In the genomic region with DNA sequence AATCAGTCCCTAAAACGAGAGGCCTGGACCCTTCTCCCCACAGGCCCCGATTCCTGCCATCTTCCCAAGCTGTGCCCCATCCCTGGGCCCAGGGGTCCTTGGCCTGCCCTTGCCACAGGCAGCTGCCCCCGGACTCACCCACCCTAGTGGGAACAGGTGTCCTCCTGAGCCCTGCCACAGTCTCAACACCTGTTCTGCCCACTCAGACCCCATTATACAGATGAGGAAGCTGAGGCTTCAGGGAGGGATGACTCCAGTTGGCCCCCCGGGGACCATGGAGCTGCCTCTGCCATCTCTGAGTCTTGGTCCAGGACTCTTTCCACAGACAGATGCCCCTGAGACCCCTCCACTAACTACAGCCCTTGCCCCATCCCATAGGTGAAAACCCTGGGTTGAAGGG, we compare ENCODE assay signal across 15 cellular contexts. TPM values are rescaled to one million over a fixed set of nuclear protein-coding genes. Genes with fewer than 3 reads are reported as not detected.
A peak's percentile ranks its signal among the peaks of the same experiment; 100 is the strongest.
DNase-seq lines count a peak whose midpoint lies in the region; ATAC-seq and TF ChIP-seq lines count a peak whose summit lies in the region.
"Had no signal": no experiment of that assay in that cellular context is flagged by ENCODE, and none has a peak within 500 bp of the region (broad histone marks: within the 10 kb centered on the region; RNA-seq: fewer than 3 reads in every experiment).

No MANE protein-coding gene starts in this region.

- DNase-seq in left cardiac atrium (peak; percentile 15), cardiac septum (ENCODE audit: low spot score) (no peak), right atrium auricular region (ENCODE audit: low spot score) (no peak), DMS53 treated with DMSO at 0.1 percent for 48 hours (lab: John Stamatoyannopoulos, UW; ENCODE audit: unreplicated experiment) (no peak), type B pancreatic cell (ENCODE audit: extremely low spot score, unreplicated experiment) (no peak)
- DNase-seq in stimulated activated naive CD8-positive, alpha-beta T cell treated with anti-CD3 and anti-CD28 coated beads, Interleukin-15, Interleukin-2, amounts not matched to agents 100 U/mL and 50 U/mL, for 24 hours = no peak
- DNase-seq: BE2C, COR-L47, HCEC 1CT had no signal

- H3K9me3 ChIP-seq in right atrium auricular region = no peaks in the 10 kb centered on the region
- H3K9me3 ChIP-seq: BE2C had no signal

- intact Hi-C loops in left cardiac atrium (cut with DNase I) (no loop called here), cardiac septum (cut with DNase I) (no loop called here)

- ATAC-seq in left cardiac atrium = no peak
- ATAC-seq in activated T-helper 17 cell treated with anti-CD3 and anti-CD28 coated beads, Interleukin-2, amount 50 U/mL, for 72 hours (replicated peaks) = no peak
- ATAC-seq in stimulated activated naive CD8-positive, alpha-beta T cell treated with anti-CD3 and anti-CD28 coated beads, Interleukin-15, Interleukin-2, amounts not matched to agents 100 U/mL and 50 U/mL, for 24 hours = no peak

- no peaks in the 10 kb centered on the region for H3K4me1 Mint-ChIP-seq in activated T-helper 17 cell treated with anti-CD3 and anti-CD28 coated beads, Interleukin-2, amount 50 U/mL, for 72 hours
- H3K4me1 Mint-ChIP-seq in type B pancreatic cell (ENCODE audit: unreplicated experiment) = peaks cover 7% of the 10 kb centered on the region

- no peak overlapping the region for H3K4me3 Mint-ChIP-seq in activated T-helper 17 cell treated with anti-CD3 and anti-CD28 coated beads, Interleukin-2, amount 50 U/mL, for 72 hours
- no peak overlapping the region for H3K4me3 Mint-ChIP-seq in type B pancreatic cell
- H3K4me3 Mint-ChIP-seq: CD4-positive, alpha-beta memory T cell had no signal

- TF ChIP-seq CTCF in right atrium auricular region (IDR thresholded peaks at IDR 0.05) = no peak
- TF ChIP-seq CTCF in type B pancreatic cell (conservative IDR thresholded peaks at IDR 0.05) = no peak

- peaks cover 92% of the 10 kb centered on the region for H3K36me3 ChIP-seq in right atrium auricular region
- H3K36me3 ChIP-seq: BE2C had no signal

- peak overlapping the region; percentile 5 for H3K27ac Mint-ChIP-seq in activated T-helper 17 cell treated with anti-CD3 and anti-CD28 coated beads, Interleukin-2, amount 50 U/mL, for 72 hours
- H3K27ac Mint-ChIP-seq in type B pancreatic cell = no peak overlapping the region
- H3K27ac Mint-ChIP-seq: CD4-positive, alpha-beta memory T cell had no signal

- no peak overlapping the region for H3K4me3 ChIP-seq in right atrium auricular region

- H3K27me3 ChIP-seq in right atrium auricular region = no peaks in the 10 kb centered on the region
- H3K27me3 ChIP-seq: BE2C had no signal

- no peaks in the 10 kb centered on the region for H3K9me3 Mint-ChIP-seq in activated T-helper 17 cell treated with anti-CD3 and anti-CD28 coated beads, Interleukin-2, amount 50 U/mL, for 72 hours
- H3K9me3 Mint-ChIP-seq in type B pancreatic cell = no peaks in the 10 kb centered on the region

- H3K27ac ChIP-seq in right atrium auricular region = peak overlapping the region; percentile 31 to 32
- H3K27ac ChIP-seq: C4-2B, HL-60 had no signal

- no peaks in the 10 kb centered on the region for H3K36me3 Mint-ChIP-seq in activated T-helper 17 cell treated with anti-CD3 and anti-CD28 coated beads, Interleukin-2, amount 50 U/mL, for 72 hours (ENCODE audit: low read depth)
- H3K36me3 Mint-ChIP-seq in type B pancreatic cell = no peaks in the 10 kb centered on the region
- H3K36me3 Mint-ChIP-seq: CD4-positive, alpha-beta memory T cell had no signal

- H3K4me1 ChIP-seq in right atrium auricular region = peaks cover 0 to 20% of the 10 kb centered on the region in 2 donors
- H3K4me1 ChIP-seq: BE2C had no signal

- no peaks in the 10 kb centered on the region for H3K27me3 Mint-ChIP-seq in activated T-helper 17 cell treated with anti-CD3 and anti-CD28 coated beads, Interleukin-2, amount 50 U/mL, for 72 hours
- H3K27me3 Mint-ChIP-seq in type B pancreatic cell = no peaks in the 10 kb centered on the region
- H3K27me3 Mint-ChIP-seq: CD4-positive, alpha-beta memory T cell had no signal

RNA-seq across cellular contexts. Expression of a gene that starts 15.9 kb away (rescaled TPM):
- total RNA-seq in left cardiac atrium (1,000 to 10,000 TPM in 1 of 2 donors, 100 to 1,000 TPM in 1; 966 to 1,049 TPM), cardiac septum (1,860 TPM), right atrium auricular region (1,000 to 10,000 TPM in 1 of 2 donors, 100 to 1,000 TPM in 1; 797 to 1,210 TPM), type B pancreatic cell (ENCODE audit: low replicate concordance) (0.40 and 1.8 TPM in 2 replicates)
- total RNA-seq in activated T-helper 17 cell treated with anti-CD3 and anti-CD28 coated beads, Interleukin-2, amount 50 U/mL, for 72 hours = not detected
- total RNA-seq: CD4-positive, alpha-beta memory T cell; Daoy; H4 had no signal

RNA-seq across cellular contexts. Expression of a gene that starts 41.8 kb away (rescaled TPM):
- 10 to 100 TPM; 19.5 to 31.4 TPM for total RNA-seq in left cardiac atrium
- total RNA-seq in cardiac septum = 12.0 TPM
- total RNA-seq in activated T-helper 17 cell treated with anti-CD3 and anti-CD28 coated beads, Interleukin-2, amount 50 U/mL, for 72 hours = under 1 TPM in 1 of 2 donors, not detected in 1; 0.21 TPM
- 10 to 100 TPM in 1 of 2 donors, 1 to 10 TPM in 1; 7.5 to 23.1 TPM for total RNA-seq in right atrium auricular region
- not detected in 2 replicates for total RNA-seq in type B pancreatic cell (ENCODE audit: low replicate concordance)
- total RNA-seq: Daoy, H4 had no signal

Comparison
In these comparisons a context has a peak if more than half of its experiments do, and no peak if none do; other contexts are left out.
1. RNA of a gene that starts 15.9 kb away (total RNA-seq): 1,860 TPM in cardiac septum (single experiment), 797 to 1,210 TPM in right atrium auricular region and 966 to 1,049 TPM in left cardiac atrium; 0.40 to 1.8 TPM in type B pancreatic cell and not detected in activated T-helper 17 cell treated with anti-CD3 and anti-CD28 coated beads, Interleukin-2, amount 50 U/mL, for 72 hours; every median in the first group is over 100 times any median in the second.